1 cellular context compared by ENCODE assay signal in the genomic region with DNA sequence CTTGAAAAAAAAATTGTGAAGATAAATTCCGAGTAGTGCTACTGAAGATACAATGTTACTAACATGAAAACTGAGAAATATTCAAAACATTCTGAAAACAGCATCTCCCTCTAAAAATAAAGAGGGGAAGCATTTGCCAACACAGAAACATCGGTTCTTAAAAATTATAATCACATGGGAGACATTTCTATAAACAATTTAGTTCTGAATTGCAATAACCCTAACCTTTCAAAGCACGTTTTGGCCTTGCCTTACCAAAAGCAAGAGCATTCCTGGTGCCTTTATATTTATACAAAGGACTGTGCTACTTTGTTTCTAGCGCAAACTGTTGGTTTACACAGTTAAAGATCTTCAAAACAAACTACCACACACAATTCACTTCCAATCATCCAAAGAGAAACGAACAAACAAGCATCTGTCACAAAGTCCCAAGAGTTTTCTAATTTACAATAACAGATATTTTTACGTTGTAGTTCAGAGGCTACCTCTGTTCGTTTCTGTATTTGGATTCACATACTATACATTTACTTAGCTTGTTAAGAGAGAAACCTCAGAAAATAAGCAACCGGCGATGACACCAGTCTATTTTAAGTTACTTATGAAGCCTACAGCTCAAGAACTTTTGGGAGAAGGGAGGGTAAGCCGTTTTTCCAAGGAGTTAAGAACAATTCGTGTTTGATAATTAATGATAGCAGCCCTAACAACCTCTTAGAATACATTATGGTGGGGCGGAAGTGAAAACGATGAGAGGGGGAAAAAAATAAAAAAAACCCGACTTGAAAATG.
A peak's percentile ranks its signal among the peaks of the same experiment; 100 is the strongest.
TF ChIP-seq lines count a peak whose summit lies in the region.

No MANE protein-coding gene starts in this region.

TF ChIP-seq in GM12878, 131 proteins besides CTCF, POLR2A, EP300 and RAD21 (continued from another document):
- no peak for TF ChIP-seq CUX1 (IDR thresholded peaks at IDR 0.05; ENCODE audit: insufficient replicate concordance, low read depth, low read length)
- TF ChIP-seq IKZF2 (IDR thresholded peaks at IDR 0.05): 0 out of 4 replicates have a peak, but pooled peaks of 1 of the 2 experiments have one; percentile 1
- no peak for TF ChIP-seq YY1 (IDR thresholded peaks at IDR 0.05; ENCODE audit: low read depth, low read length)
- TF ChIP-seq SPI1 (IDR thresholded peaks at IDR 0.05; ENCODE audit: borderline replicate concordance, insufficient read depth, low read depth, low read length): peak; percentile 66
- no peak for TF ChIP-seq ZZZ3 (IDR thresholded peaks at IDR 0.05; ENCODE audit: control insufficient read depth, insufficient read length, low read depth)
- peak; percentile 74 for TF ChIP-seq ZNF384 (IDR thresholded peaks at IDR 0.05; ENCODE audit: borderline replicate concordance, low read depth, low read length)
- peak; percentile 21; the same call in 1 of the 2 replicates for TF ChIP-seq LARP7 (IDR thresholded peaks at IDR 0.05)
- TF ChIP-seq, protein P1, sequence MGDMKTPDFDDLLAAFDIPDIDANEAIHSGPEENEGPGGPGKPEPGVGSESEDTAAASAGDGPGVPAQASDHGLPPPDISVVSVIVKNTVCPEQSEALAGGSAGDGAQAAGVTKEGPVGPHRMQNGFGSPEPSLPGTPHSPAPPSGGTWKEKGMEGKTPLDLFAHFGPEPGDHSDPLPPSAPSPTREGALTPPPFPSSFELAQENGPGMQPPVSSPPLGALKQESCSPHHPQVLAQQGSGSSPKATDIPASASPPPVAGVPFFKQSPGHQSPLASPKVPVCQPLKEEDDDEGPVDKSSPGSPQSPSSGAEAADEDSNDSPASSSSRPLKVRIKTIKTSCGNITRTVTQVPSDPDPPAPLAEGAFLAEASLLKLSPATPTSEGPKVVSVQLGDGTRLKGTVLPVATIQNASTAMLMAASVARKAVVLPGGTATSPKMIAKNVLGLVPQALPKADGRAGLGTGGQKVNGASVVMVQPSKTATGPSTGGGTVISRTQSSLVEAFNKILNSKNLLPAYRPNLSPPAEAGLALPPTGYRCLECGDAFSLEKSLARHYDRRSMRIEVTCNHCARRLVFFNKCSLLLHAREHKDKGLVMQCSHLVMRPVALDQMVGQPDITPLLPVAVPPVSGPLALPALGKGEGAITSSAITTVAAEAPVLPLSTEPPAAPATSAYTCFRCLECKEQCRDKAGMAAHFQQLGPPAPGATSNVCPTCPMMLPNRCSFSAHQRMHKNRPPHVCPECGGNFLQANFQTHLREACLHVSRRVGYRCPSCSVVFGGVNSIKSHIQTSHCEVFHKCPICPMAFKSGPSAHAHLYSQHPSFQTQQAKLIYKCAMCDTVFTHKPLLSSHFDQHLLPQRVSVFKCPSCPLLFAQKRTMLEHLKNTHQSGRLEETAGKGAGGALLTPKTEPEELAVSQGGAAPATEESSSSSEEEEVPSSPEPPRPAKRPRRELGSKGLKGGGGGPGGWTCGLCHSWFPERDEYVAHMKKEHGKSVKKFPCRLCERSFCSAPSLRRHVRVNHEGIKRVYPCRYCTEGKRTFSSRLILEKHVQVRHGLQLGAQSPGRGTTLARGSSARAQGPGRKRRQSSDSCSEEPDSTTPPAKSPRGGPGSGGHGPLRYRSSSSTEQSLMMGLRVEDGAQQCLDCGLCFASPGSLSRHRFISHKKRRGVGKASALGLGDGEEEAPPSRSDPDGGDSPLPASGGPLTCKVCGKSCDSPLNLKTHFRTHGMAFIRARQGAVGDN (IDR thresholded peaks at IDR 0.05): 0 out of 2 replicates have a peak, but pooled peaks have one; percentile 18
